35 cellular contexts compared by ENCODE assay signal in the genomic region with DNA sequence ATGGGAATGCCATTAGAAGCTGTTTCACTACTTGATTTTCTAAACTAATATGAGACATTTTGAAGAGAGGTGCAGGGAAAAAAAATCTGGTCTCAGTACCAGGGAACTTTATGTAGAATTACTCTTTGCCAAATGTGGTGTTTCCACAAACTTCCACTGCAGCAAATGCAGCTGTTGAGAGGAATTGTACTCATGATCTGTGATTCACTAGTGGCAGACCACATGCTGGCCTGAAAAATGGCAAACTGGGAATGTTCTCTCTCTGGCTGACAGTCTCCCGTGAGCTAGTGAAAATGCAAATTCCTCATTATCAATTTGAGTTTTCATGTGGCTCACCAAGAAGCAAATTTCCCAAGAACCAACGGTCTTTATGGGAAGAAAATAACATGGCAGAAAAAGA. TPM values are rescaled to one million over a fixed set of nuclear protein-coding genes. Genes with fewer than 3 reads are reported as not detected.
"Had no signal": no experiment of that assay in that cellular context is flagged by ENCODE, and none has a peak within 500 bp of the region (broad histone marks: within the 10 kb centered on the region; RNA-seq: fewer than 3 reads in every experiment).

No MANE protein-coding gene starts in this region.

- H3K27me3 ChIP-seq: cardiac muscle cell had no signal

- DNase-seq: activated B cell treated with CpG ODN at 0.5 μM for 24 hours; activated CD4-positive, alpha-beta memory T cell treated with anti-CD3 and anti-CD28 coated beads for 36 hours; activated CD4-positive, alpha-beta T cell treated with anti-CD3 and anti-CD28 coated beads for 4 hours; activated CD4-positive, alpha-beta T cell treated with anti-CD3 and anti-CD28 coated beads, Interleukin-2, amount 10 ng/mL, durations not matched to agents 24 days and 14 days; activated CD4-positive, alpha-beta T cell treated with anti-CD3 and anti-CD28 coated beads, Interleukin-2, amount 50 U/mL, for 1 hour; activated CD4-positive, alpha-beta T cell treated with anti-CD3 and anti-CD28 coated beads, Interleukin-2, amount 50 U/mL, for 4 hours; activated CD4-positive, CD25-positive, alpha-beta regulatory T cell treated with anti-CD3 and anti-CD28 coated beads, Interleukin-2, amount 50 U/mL, for 72 hours; activated CD8-positive, alpha-beta memory T cell treated with anti-CD3 and anti-CD28 coated beads, Interleukin-2, amount 50 U/mL, for 4 hours; activated CD8-positive, alpha-beta T cell treated with anti-CD3 and anti-CD28 coated beads for 36 hours; activated effector memory CD4-positive, alpha-beta T cell treated with anti-CD3 and anti-CD28 coated beads, Interleukin-2, amount 50 U/mL, for 16 hours; activated gamma-delta T cell treated with Interleukin-2 at 50 U/mL for 16 hours; activated naive CD4-positive, alpha-beta T cell; activated naive CD4-positive, alpha-beta T cell treated with anti-CD3 and anti-CD28 coated beads for 36 hours; activated naive CD4-positive, alpha-beta T cell treated with anti-CD3 and anti-CD28 coated beads, Interleukin-2, amount 50 U/mL, for 16 hours; activated naive CD8-positive, alpha-beta T cell treated with anti-CD3 and anti-CD28 coated beads for 36 hours; activated T-cell treated with anti-CD3 and anti-CD28 coated beads for 4 hours; activated T-cell treated with anti-CD3 and anti-CD28 coated beads, Interleukin-2, amount 50 U/mL, for 1 hour; activated T-cell treated with anti-CD3 and anti-CD28 coated beads, Interleukin-2, amount 50 U/mL, for 4 hours; activated T-cell treated with anti-CD3 and anti-CD28 coated beads, Interleukin-2, amount 50 U/mL, for 72 hours; adrenal gland; amniotic stem cell; aorta; caudate nucleus; cerebellar nuclear complex; T-helper 1 cell; T-helper 2 cell; T-helper 9 cell had no signal

- FAIRE-seq: astrocyte, bronchial epithelial cell, TTC549 had no signal

- ATAC-seq: activated CD8-positive, alpha-beta T cell treated with anti-CD3 and anti-CD28 coated beads for 36 hours; activated naive CD4-positive, alpha-beta T cell treated with anti-CD3 and anti-CD28 coated beads, Interleukin-2, amount 50 U/mL, for 72 hours; activated T-cell treated with anti-CD3 and anti-CD28 coated beads, Interleukin-2, amount 50 U/mL, for 4 hours; activated T-cell treated with anti-CD3 and anti-CD28 coated beads, Interleukin-2, amount 50 U/mL, for 72 hours; activated T-helper 17 cell treated with anti-CD3 and anti-CD28 coated beads, Interleukin-2, amount 50 U/mL, for 72 hours had no signal

- H3K4me1 ChIP-seq: adrenal gland had no signal

- H3K4me3 ChIP-seq: adrenal gland, cardiac muscle cell had no signal

- H3K27ac ChIP-seq: adrenal gland, cardiac muscle cell, VCaP had no signal

- H3K9me3 ChIP-seq: adrenal gland had no signal

- H3K36me3 ChIP-seq: adrenal gland, cardiac muscle cell had no signal

RNA-seq across cellular contexts. Expression of a gene that starts 37.8 kb away (rescaled TPM):
- total RNA-seq: activated B cell treated with CpG ODN at 0.5 μM for 24 hours; activated CD4-positive, alpha-beta memory T cell treated with anti-CD3 and anti-CD28 coated beads for 36 hours; activated CD8-positive, alpha-beta memory T cell treated with anti-CD3 and anti-CD28 coated beads for 36 hours; activated CD8-positive, alpha-beta T cell treated with anti-CD3 and anti-CD28 coated beads for 36 hours; activated naive CD8-positive, alpha-beta T cell treated with anti-CD3 and anti-CD28 coated beads for 36 hours; activated T-cell treated with anti-CD3 and anti-CD28 coated beads, Interleukin-2, amount 50 U/mL, for 4 hours; activated T-helper 17 cell treated with anti-CD3 and anti-CD28 coated beads, Interleukin-2, amount 50 U/mL, for 72 hours; adrenal gland; aorta; astrocyte; bronchial epithelial cell; cardiac muscle cell had no signal
- polyA plus RNA-seq: adrenal gland, aorta, cardiac muscle cell had no signal
